35 cellular contexts compared by ENCODE assay signal in genomic region chr5:113778147-113778546, GRCh38.
"Had no signal": no experiment of that assay in that cellular context is flagged by ENCODE, and none has a peak within 500 bp of the region (broad histone marks: within the 10 kb centered on the region; RNA-seq: fewer than 3 reads in every experiment).

No MANE protein-coding gene starts in this region.

- H3K4me2 ChIP-seq: KMS-11 had no signal

- H3K9ac ChIP-seq: KMS-11 had no signal

- DNase-seq: Karpas-422, Kasumi-1, KG1, MG63, MM.1S, MV-4-11, NCI-H1048, NCI-H1092, NCI-H1092 treated with DMSO at 0.1 percent for 48 hours, NCI-H1105, NCI-H1105 treated with DMSO at 0.1 percent for 48 hours, NCI-H1417, NCI-H1417 treated with DMSO at 0.1 percent for 48 hours, NCI-H1436, NCI-H1436 treated with DMSO at 0.1 percent for 48 hours, NCI-H146, NCI-H1694, NCI-H1694 treated with DMSO at 0.1 percent for 48 hours, NCI-H187, NCI-H187 treated with DMSO at 0.1 percent for 48 hours, NCI-H1930, NCI-H2029, NCI-H2029 treated with DMSO at 0.1 percent for 48 hours, NCI-H2081, NCI-H2081 treated with DMSO at 0.1 percent for 48 hours, NCI-H2107, NCI-H2171, NCI-H2171 treated with DMSO at 0.1 percent for 48 hours, NCI-H2227 treated with DMSO at 0.1 percent for 48 hours, NCI-H226, NCI-H345, NCI-H446, NCI-H446 treated with DMSO at 0.1 percent for 48 hours, NCI-H510A had no signal

- H3K27me3 ChIP-seq: MG63 had no signal

- H3K4me3 ChIP-seq: MG63 had no signal

- H3K9me3 ChIP-seq: MG63 had no signal

- H3K36me3 ChIP-seq: MG63 had no signal

- H3K27ac ChIP-seq: KMS-11 had no signal
